In genomic region chr12:111405149-111405855, GRCh38 we compare ENCODE assay signal across 8 cellular contexts. TPM values are rescaled to one million over a fixed set of nuclear protein-coding genes. Genes with fewer than 3 reads are reported as not detected.
A peak's percentile ranks its signal among the peaks of the same experiment; 100 is the strongest.
DNase-seq lines count a peak whose midpoint lies in the region; ATAC-seq and TF ChIP-seq lines count a peak whose summit lies in the region.

No MANE protein-coding gene starts in this region.

- peak overlapping the region; percentile 96 for H3K27ac ChIP-seq in mesendoderm (ENCODE audit: low read depth, low read length)

- no peaks in the 10 kb centered on the region for H3K27me3 Mint-ChIP-seq in Calu3 (ENCODE audit: unreplicated experiment)
- H3K27me3 Mint-ChIP-seq in effector memory CD8-positive, alpha-beta T cell: no peaks in the 10 kb centered on the region

- H3K23ac ChIP-seq in mesendoderm (ENCODE audit: low read length): no peak overlapping the region

- H3K56ac ChIP-seq in mesendoderm (ENCODE audit: low read length): peak overlapping the region; percentile 92

- peak overlapping the region; percentile 18 for H3K4me3 ChIP-seq in mesendoderm (ENCODE audit: low read length)

- H4K5ac ChIP-seq in mesendoderm (ENCODE audit: low read length): no peak overlapping the region

- no TSS peak for BruUV-seq in Calu3 (replicated peaks; lab: Mats Ljungman, UMichigan)

- CTCF ChIA-PET in Calu3 (lab: Charles Lee): interaction anchor here (0.7 to 3.7 kb wide), 3 partner anchors 8 to 46 kb away, joined by 5 to 33 read pairs (median 8); no protein-coding TSS in a partner anchor

- H3K9me3 Mint-ChIP-seq in Calu3 (ENCODE audit: low read depth, unreplicated experiment): no peaks in the 10 kb centered on the region
- H3K9me3 Mint-ChIP-seq in effector memory CD8-positive, alpha-beta T cell: no peaks in the 10 kb centered on the region

- peak overlapping the region; percentile 100 for H3K4ac ChIP-seq in mesendoderm (ENCODE audit: low read depth, low read length)

- peaks cover 48% of the 10 kb centered on the region for H3K36me3 Mint-ChIP-seq in Calu3 (ENCODE audit: insufficient read depth, unreplicated experiment)
- H3K36me3 Mint-ChIP-seq in effector memory CD8-positive, alpha-beta T cell (ENCODE audit: insufficient read depth): peaks cover 44% of the 10 kb centered on the region

- peak overlapping the region; percentile 100 for H2BK120ac ChIP-seq in mesendoderm (ENCODE audit: low read depth, low read length)

- peaks cover 17% of the 10 kb centered on the region for H3K4me1 ChIP-seq in mesendoderm (ENCODE audit: control insufficient read depth, low read depth, low read length)

- H3K9ac ChIP-seq in mesendoderm (ENCODE audit: low read length): peak overlapping the region; percentile 62

- no CpG with 5 or more reads among the region's 59 CpGs for WGBS in mesendoderm (ENCODE audit: extremely low coverage, insufficient coverage, low lambda C conversion rate)

- peak overlapping the region; percentile 99 for H3K18ac ChIP-seq in mesendoderm (ENCODE audit: low read length)

- peak; percentile 48 for ATAC-seq in GM21381 (IDR thresholded peaks at IDR 0.05; ENCODE audit: unreplicated experiment)
- ATAC-seq in effector memory CD8-positive, alpha-beta T cell (replicated peaks): peak; percentile 64

- H3K27me3 ChIP-seq in mesendoderm (ENCODE audit: insufficient read depth, low read length, poor library complexity): no peaks in the 10 kb centered on the region

- H2AK5ac ChIP-seq in mesendoderm (ENCODE audit: low read length): no peak overlapping the region

- H3K79me2 ChIP-seq in mesendoderm (ENCODE audit: control insufficient read depth, insufficient read depth, low read length): peaks cover 39% of the 10 kb centered on the region

- intact Hi-C loops in Calu3 (cut with micrococcal nuclease; ENCODE audit: unreplicated experiment): no loop called here

- H3K36me3 ChIP-seq in mesendoderm (ENCODE audit: control insufficient read depth, insufficient read depth, low read length): no peaks in the 10 kb centered on the region

- H3K4me1 Mint-ChIP-seq in Calu3 (ENCODE audit: low read depth, unreplicated experiment): peaks cover 61% of the 10 kb centered on the region
- H3K4me1 Mint-ChIP-seq in effector memory CD8-positive, alpha-beta T cell (ENCODE audit: low read depth in 2 of 2): peaks cover 57 to 58% of the 10 kb centered on the region in 2 donors

- TF ChIP-seq CTCF in Calu3 (IDR thresholded peaks at IDR 0.05; ENCODE audit: unreplicated experiment): peak; percentile 55

- H3K4me2 ChIP-seq in mesendoderm (ENCODE audit: low read length): peak overlapping the region; percentile 43

- H3K4me3 Mint-ChIP-seq in Calu3 (ENCODE audit: low read depth, unreplicated experiment): peak overlapping the region; percentile 86
- H3K4me3 Mint-ChIP-seq in effector memory CD8-positive, alpha-beta T cell: peak overlapping the region; percentile 87 to 94

- H2BK5ac ChIP-seq in mesendoderm (ENCODE audit: low read length): peak overlapping the region; percentile 4

- no peak overlapping the region for H4K8ac ChIP-seq in mesendoderm (ENCODE audit: low read depth, low read length)

- DNase-seq in Calu3 (peak; percentile 98), HUDEP-2 (lab: John Stamatoyannopoulos, UW; ENCODE audit: unreplicated experiment in 76 of 76) (peak; percentile 83 to 100 (median 99)), NOMO-1 (lab: John Stamatoyannopoulos, UW; ENCODE audit: unreplicated experiment in 2 of 2) (peak; percentile 96 to 97), mesendoderm (peak; percentile 99)
- DNase-seq in activated CD8-positive, alpha-beta memory T cell treated with anti-CD3 and anti-CD28 coated beads for 48 hours (ENCODE audit: low read depth in 2 of 3, low spot score in 2 of 3): peak; percentile 99 to 100 (median 99)
- peak; percentile 96 to 98 (median 97) for DNase-seq in effector memory CD8-positive, alpha-beta T cell
- DNase-seq in stimulated activated CD8-positive, alpha-beta memory T cell treated with anti-CD3 and anti-CD28 coated beads, Interleukin-15, amount 100 ng/mL, for 1 hour (ENCODE audit: low read depth): peak; percentile 97

- peaks cover 10% of the 10 kb centered on the region for H3K79me1 ChIP-seq in mesendoderm (ENCODE audit: low read length)

- peak overlapping the region; percentile 96 for H2BK15ac ChIP-seq in mesendoderm (replicated peaks; ENCODE audit: low read depth)

- H3K27ac Mint-ChIP-seq in Calu3 (ENCODE audit: unreplicated experiment): peak overlapping the region; percentile 83
- peak overlapping the region; percentile 84 to 95 for H3K27ac Mint-ChIP-seq in effector memory CD8-positive, alpha-beta T cell

RNA-seq across cellular contexts. Expression of gene SH2B3, which starts 0.4 kb away (rescaled TPM):
- 14.3 and 17.3 TPM in 2 replicates for total RNA-seq in Calu3 (2022)
- polyA plus RNA-seq in mesendoderm (2013, experiment 1 of 2): 21.1 TPM
- 21.3 TPM for polyA plus RNA-seq in mesendoderm (2013, experiment 2 of 2)

RNA-seq across cellular contexts. Expression of gene PHETA1, which starts 36.4 kb away (rescaled TPM):
- 20.7 and 28.5 TPM in 2 replicates for total RNA-seq in Calu3 (2022)
- 4.4 TPM for polyA plus RNA-seq in mesendoderm (2013, experiment 1 of 2)
- 4.3 TPM for polyA plus RNA-seq in mesendoderm (2013, experiment 2 of 2)

Comparison
In these comparisons a context has a peak if more than half of its experiments do, and no peak if none do; other contexts are left out.
1. Peak in every context shown above with its lines: DNase-seq, ATAC-seq, H3K4me3 ChIP-seq and H3K27ac ChIP-seq.